ENCODE assay signal across 9 cellular contexts in the genomic region with DNA sequence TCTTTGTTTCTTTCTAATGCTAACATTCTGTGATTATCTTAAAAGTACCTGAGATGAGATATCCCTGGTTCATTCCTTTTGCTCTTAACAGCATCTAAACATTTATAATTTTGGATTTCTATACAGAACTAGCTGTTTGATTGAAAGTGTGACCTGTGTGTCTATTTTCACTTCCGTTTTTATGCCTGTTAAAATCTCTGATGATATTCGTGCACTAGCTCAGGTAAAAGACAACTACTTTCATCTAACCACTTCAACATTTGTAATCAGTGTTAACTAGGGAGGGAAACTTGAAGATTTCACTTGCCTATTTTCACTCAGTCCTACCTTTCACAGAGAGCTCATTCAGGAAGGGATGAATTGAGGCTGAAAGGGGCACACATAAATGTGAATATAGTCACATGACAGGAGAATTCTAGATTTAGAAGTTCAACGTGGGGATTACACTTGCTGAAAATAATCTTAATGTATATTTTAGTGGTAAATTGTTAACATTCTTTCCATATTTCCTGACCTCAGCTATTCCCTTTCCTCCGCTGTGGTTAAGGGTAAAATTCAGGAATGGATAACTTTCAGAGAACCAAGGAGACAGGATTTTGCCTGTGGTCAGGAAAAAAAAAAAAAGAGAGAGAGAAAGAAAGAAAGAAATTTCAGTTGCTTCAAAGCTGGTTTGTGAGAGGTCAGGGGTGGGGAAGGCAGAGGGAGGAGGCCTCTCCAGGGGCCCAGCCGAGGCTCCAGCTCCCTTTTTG.
A peak's percentile ranks its signal among the peaks of the same experiment; 100 is the strongest.
DNase-seq lines count a peak whose midpoint lies in the region; FAIRE-seq and TF ChIP-seq lines count a peak whose summit lies in the region.
"Had no signal": no experiment of that assay in that cellular context is flagged by ENCODE, and none has a peak within 500 bp of the region (broad histone marks: within the 10 kb centered on the region; RNA-seq: fewer than 3 reads in every experiment).

No MANE protein-coding gene starts in this region.

- H3K9ac ChIP-seq in SK-N-MC (ENCODE audit: insufficient read length) = peak overlapping the region; percentile 68

- intact Hi-C loops in transverse colon (cut with DNase I; ENCODE audit: low total_unique reads) (no loop called here), testis (cut with DNase I; ENCODE audit: low total_unique reads) (no loop called here), cardiac septum (cut with DNase I) (no loop called here)

- H3K27me3 ChIP-seq in transverse colon = no peaks in the 10 kb centered on the region
- H3K27me3 ChIP-seq in testis = no peaks in the 10 kb centered on the region
- no peaks in the 10 kb centered on the region for H3K27me3 ChIP-seq in H7 (ENCODE audit: control insufficient read depth, insufficient read depth, low read length)

- H3K27ac ChIP-seq in SK-N-MC = peak overlapping the region; percentile 96
- peak overlapping the region; percentile 20 to 45 (median 38) for H3K27ac ChIP-seq in transverse colon
- H3K27ac ChIP-seq in testis = no peak overlapping the region

- WGBS in transverse colon (ENCODE audit: low coverage in 1 of 2), 2 donors = 59 to 68% methylated on average over 5 of the region's 5 CpGs
- 66 to 72% methylated on average over 5 of the region's 5 CpGs for WGBS in testis, 2 donors

- in situ Hi-C loops in transverse colon (cut with MboI; ENCODE audit: low pct_ligation_motif_present in 1 of 4, low pct_unique_long_range_greater_than_20kb in 1 of 4, low sequenced_read_pairs in 3 of 4) = no loop called here

- TF ChIP-seq POLR2A in H54 (IDR thresholded peaks at IDR 0.05; ENCODE audit: low read depth, low read length) (no peak), transverse colon (IDR thresholded peaks at IDR 0.05) (no peak), testis (IDR thresholded peaks at IDR 0.05) (no peak)

- no peak for TF ChIP-seq CTCF in transverse colon (IDR thresholded peaks at IDR 0.05)
- no peak for TF ChIP-seq CTCF in testis (IDR thresholded peaks at IDR 0.05)

- H3K36me3 ChIP-seq in SK-N-MC (ENCODE audit: insufficient read depth, low read length) (no peaks in the 10 kb centered on the region), transverse colon (no peaks in the 10 kb centered on the region), testis (ENCODE audit: low read depth, missing control alignments) (no peaks in the 10 kb centered on the region), H7 (replicated peaks; ENCODE audit: control insufficient read depth, insufficient read depth, low read length) (no peaks in the 10 kb centered on the region)

- peak; percentile 62 for FAIRE-seq in H54 (lab: Jason Lieb, UNC)

- no peak for TF ChIP-seq EP300 in transverse colon (IDR thresholded peaks at IDR 0.05; ENCODE audit: low read depth)

- H3K4me1 ChIP-seq in transverse colon (peaks cover 4 to 31% (median 11%) of the 10 kb centered on the region in 4 donors), testis (no peaks in the 10 kb centered on the region)

- H3K4me3 ChIP-seq in SK-N-MC (peak overlapping the region; percentile 63), transverse colon (no peak overlapping the region), testis (no peak overlapping the region), H7 (ENCODE audit: insufficient read depth, low read depth, low read length) (no peak overlapping the region)

- DNase-seq in H54 (ENCODE audit: insufficient read length, low spot score) (no peak), SK-N-MC (ENCODE audit: low read depth, low spot score) (peak; percentile 81), hepatic stellate cell (ENCODE audit: low spot score) (peak; percentile 55), transverse colon (no peak), testis (no peak), cardiac septum (ENCODE audit: low spot score) (no peak), H7 (no peak)
- DNase-seq: amniotic stem cell, H9 had no signal

- H3K9me3 ChIP-seq in SK-N-MC (ENCODE audit: low read depth, low read length) = no peaks in the 10 kb centered on the region
- H3K9me3 ChIP-seq in transverse colon = no peaks in the 10 kb centered on the region
- H3K9me3 ChIP-seq in testis = no peaks in the 10 kb centered on the region

Comparison
In these comparisons a context has a peak if more than half of its experiments do, and no peak if none do; other contexts are left out.
1. DNase-seq: peak in SK-N-MC (single experiment) and hepatic stellate cell (single experiment); none in H54 (single experiment), transverse colon (single experiment), testis (single experiment), cardiac septum (single experiment) and H7 (single experiment).
2. H3K27ac ChIP-seq: peak in SK-N-MC (single experiment) and transverse colon (4 of 4); none in testis (0 of 2).